In genomic region chrX:50375481-50376267, GRCh38 we compare ENCODE assay signal across 22 cellular contexts.
DNase-seq lines count a peak whose midpoint lies in the region; ATAC-seq, FAIRE-seq and TF ChIP-seq lines count a peak whose summit lies in the region.
"Had no signal": no experiment of that assay in that cellular context is flagged by ENCODE, and none has a peak within 500 bp of the region (broad histone marks: within the 10 kb centered on the region; RNA-seq: fewer than 3 reads in every experiment).

No MANE protein-coding gene starts in this region.

- intact Hi-C loops in colonic mucosa (cut with DNase I): no loop called here
- intact Hi-C loops in left colon (cut with DNase I, micrococcal nuclease): no loop called here

- TF ChIP-seq CTCF in C4-2B (conservative IDR thresholded peaks at IDR 0.05) (no peak), colonic mucosa (IDR thresholded peaks at IDR 0.05) (no peak), GM20000 (IDR thresholded peaks at IDR 0.05; ENCODE audit: extremely low read depth, missing control alignments) (no peak)

- FAIRE-seq in small intestine (lab: Jason Lieb, UNC): no peak
- FAIRE-seq: A204.1, D721Med, GM12878 had no signal

- peak; percentile 49 for DNase-seq in colonic mucosa
- DNase-seq in left colon: peak; percentile 41 to 54
- DNase-seq in small intestine: peak; percentile 27
- DNase-seq in stimulated activated naive CD4-positive, alpha-beta T cell treated with Interleukin-2 at 50 U/mL for 16 hours (lab: John Stamatoyannopoulos, UW): no peak
- DNase-seq in GM20000 (ENCODE audit: low spot score): no peak
- DNase-seq in activated naive CD4-positive, alpha-beta T cell treated with anti-CD3 and anti-CD28 coated beads, Interleukin-2, amount 50 U/mL, for 16 hours: no peak
- DNase-seq: CD4-positive, alpha-beta T cell; CD8-positive, alpha-beta memory T cell; DMS 273 treated with DMSO at 0.1 percent for 48 hours; DMS79; EL; GDM1; H9 had no signal

- H3K36me3 ChIP-seq in colonic mucosa: no peaks in the 10 kb centered on the region
- H3K36me3 ChIP-seq in small intestine (ENCODE audit: control insufficient read depth in 2 of 2, insufficient read depth in 2 of 2, low read length in 2 of 2): no peaks in the 10 kb centered on the region
- H3K36me3 ChIP-seq: BLaER1 had no signal

- H3K9ac ChIP-seq in colonic mucosa (ENCODE audit: low read depth in 2 of 2, low read length in 2 of 2): no peak overlapping the region
- H3K9ac ChIP-seq: BLaER1 had no signal

- ATAC-seq in left colon (peak; percentile 95), GM21447 (IDR thresholded peaks at IDR 0.05; ENCODE audit: unreplicated experiment) (no peak)
- ATAC-seq: GM12878, GM23338, HCT116 had no signal

- H3K27ac ChIP-seq in C4-2B: peak overlapping the region; percentile 38; the same call in 1 of the 2 replicates
- H3K27ac ChIP-seq in colonic mucosa: peak overlapping the region; percentile 56
- no peak overlapping the region for H3K27ac ChIP-seq in small intestine (ENCODE audit: low read depth in 1 of 2, low read length in 1 of 2)
- H3K27ac ChIP-seq: 22Rv1, BLaER1 had no signal

- WGBS in small intestine, 3 donors: 40 to 68% (median 56%) methylated on average over 9 of the region's 9 CpGs

- no peaks in the 10 kb centered on the region for H3K27me3 ChIP-seq in colonic mucosa
- no peaks in the 10 kb centered on the region for H3K27me3 ChIP-seq in small intestine (ENCODE audit: control insufficient read depth in 2 of 2, insufficient read depth in 2 of 2, low read length in 2 of 2)

- no peaks in the 10 kb centered on the region for H3K9me3 ChIP-seq in colonic mucosa
- H3K9me3 ChIP-seq in small intestine (ENCODE audit: control insufficient read depth, low read depth): no peaks in the 10 kb centered on the region
- H3K9me3 ChIP-seq: BLaER1 had no signal

- H3K4me1 ChIP-seq in colonic mucosa (no peaks in the 10 kb centered on the region), small intestine (ENCODE audit: control insufficient read depth in 2 of 2, insufficient read depth in 1 of 2, low read depth in 1 of 2, low read length in 1 of 2) (no peaks in the 10 kb centered on the region)
- H3K4me1 ChIP-seq: BLaER1 had no signal

- H3K4me3 ChIP-seq in colonic mucosa: no peak overlapping the region
- H3K4me3 ChIP-seq in small intestine (ENCODE audit: low read depth in 1 of 2, low read length in 2 of 2): no peak overlapping the region
- H3K4me3 ChIP-seq: BLaER1, GM12878, GM23338 had no signal

Comparison
In these comparisons a context has a peak if more than half of its experiments do, and no peak if none do; other contexts are left out.
1. H3K27ac ChIP-seq: peak in C4-2B (single experiment) and colonic mucosa (single experiment); none in small intestine (0 of 2).
2. DNase-seq: peak in colonic mucosa (single experiment), left colon (2 of 2) and small intestine (single experiment); none in stimulated activated naive CD4-positive, alpha-beta T cell treated with Interleukin-2 at 50 U/mL for 16 hours (single experiment), GM20000 (single experiment) and activated naive CD4-positive, alpha-beta T cell treated with anti-CD3 and anti-CD28 coated beads, Interleukin-2, amount 50 U/mL, for 16 hours (single experiment).